8 cellular contexts compared by ENCODE assay signal in the genomic region with DNA sequence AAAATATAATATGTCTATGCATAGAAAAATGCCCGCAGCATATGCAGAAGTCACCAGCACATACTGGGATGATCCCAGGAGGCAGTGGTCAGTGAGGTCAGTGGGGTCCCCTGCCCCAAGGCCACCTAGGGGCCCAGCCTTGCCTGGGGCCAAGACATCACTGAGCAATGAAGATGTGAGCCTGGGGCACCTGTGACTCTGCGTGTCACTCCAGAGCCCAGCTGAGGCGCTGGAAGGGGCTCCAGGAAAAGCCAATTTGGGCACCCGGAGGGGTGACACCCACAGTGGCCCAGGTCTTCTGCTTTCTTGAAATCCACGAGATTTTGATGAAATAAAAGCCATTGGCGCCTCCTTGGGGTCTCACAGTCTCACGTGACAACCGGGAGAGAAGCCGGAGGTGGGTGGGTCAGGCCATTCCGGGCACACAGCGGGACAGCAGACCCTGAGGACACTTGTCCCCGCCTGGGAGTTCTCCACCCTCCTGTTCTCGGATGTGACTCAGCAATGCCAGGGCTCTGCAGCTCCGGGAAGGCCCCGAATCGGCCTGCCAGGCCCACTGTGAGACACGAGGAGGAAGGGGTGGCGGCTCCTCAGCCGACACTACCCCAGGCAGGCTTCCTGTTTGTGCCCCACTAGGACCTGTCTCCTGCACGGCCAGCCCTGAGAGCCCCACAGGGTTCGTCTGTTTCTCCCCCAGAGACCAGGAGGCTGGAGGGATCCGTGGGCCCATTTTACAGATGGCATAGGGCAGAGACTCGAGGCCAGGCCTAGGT. TPM values are rescaled to one million over a fixed set of nuclear protein-coding genes. Genes with fewer than 3 reads are reported as not detected.
DNase-seq lines count a peak whose midpoint lies in the region; ATAC-seq lines count a peak whose summit lies in the region.

No MANE protein-coding gene starts in this region.

- ATAC-seq in HG02610 (IDR thresholded peaks at IDR 0.05; ENCODE audit: unreplicated experiment) (peak; percentile 27), GM19351 (IDR thresholded peaks at IDR 0.05; ENCODE audit: unreplicated experiment) (no peak)

- peak; percentile 67 for DNase-seq in A172 (ENCODE audit: low spot score)
- DNase-seq in T-helper 9 cell: peak; percentile 28
- DNase-seq in COLO668 (lab: John Stamatoyannopoulos, UW; ENCODE audit: unreplicated experiment): no peak
- DNase-seq in ecto neural progenitor cell (ENCODE audit: low spot score): no peak

- H3K27ac Mint-ChIP-seq in dendritic cell treated with granulocyte-macrophage colony-stimulating factor and Interleukin-4, amounts not matched to agents 40 ng/mL and 50 ng/mL, for 4 days: peak overlapping the region; percentile 92

- H3K27me3 ChIP-seq in skeletal muscle tissue (ENCODE audit: control insufficient read depth in 3 of 3, insufficient read depth in 3 of 3, low read length in 3 of 3): peaks cover 12 to 17% (median 13%) of the 10 kb centered on the region in 3 donors

- no peaks in the 10 kb centered on the region for H3K9me3 ChIP-seq in skeletal muscle tissue (ENCODE audit: control insufficient read depth in 3 of 3, low read length in 3 of 3)

- H3K9ac ChIP-seq in skeletal muscle tissue (ENCODE audit: low read depth in 1 of 3, low read length in 3 of 3): peak overlapping the region in 1 of 3 donors; percentile 59

- intact Hi-C loops in dendritic cell treated with granulocyte-macrophage colony-stimulating factor and Interleukin-4, amounts not matched to agents 40 ng/mL and 50 ng/mL, for 4 days (cut with micrococcal nuclease): loop anchor here (2.0 kb wide), 1 partner anchor 117 kb away; no protein-coding TSS in a partner anchor

- peaks cover 19 to 41% (median 32%) of the 10 kb centered on the region in 3 donors for H3K4me1 ChIP-seq in skeletal muscle tissue (ENCODE audit: control insufficient read depth in 3 of 3, insufficient read depth in 3 of 3, low read length in 3 of 3)

- no peaks in the 10 kb centered on the region for H3K36me3 ChIP-seq in skeletal muscle tissue (ENCODE audit: control insufficient read depth in 3 of 3, insufficient read depth in 3 of 3, low read length in 3 of 3)

- H3K9me3 Mint-ChIP-seq in dendritic cell treated with granulocyte-macrophage colony-stimulating factor and Interleukin-4, amounts not matched to agents 40 ng/mL and 50 ng/mL, for 4 days: no peaks in the 10 kb centered on the region

- peak overlapping the region; percentile 32 for H3K4me3 Mint-ChIP-seq in dendritic cell treated with granulocyte-macrophage colony-stimulating factor and Interleukin-4, amounts not matched to agents 40 ng/mL and 50 ng/mL, for 4 days

- H3K4me3 ChIP-seq in skeletal muscle tissue (ENCODE audit: low read length in 3 of 3): no peak overlapping the region

- peaks cover 6% of the 10 kb centered on the region for H3K27me3 Mint-ChIP-seq in dendritic cell treated with granulocyte-macrophage colony-stimulating factor and Interleukin-4, amounts not matched to agents 40 ng/mL and 50 ng/mL, for 4 days

- H3K27ac ChIP-seq in skeletal muscle tissue (ENCODE audit: low read depth, low read length): peak overlapping the region; percentile 76

- H3K36me3 Mint-ChIP-seq in dendritic cell treated with granulocyte-macrophage colony-stimulating factor and Interleukin-4, amounts not matched to agents 40 ng/mL and 50 ng/mL, for 4 days (ENCODE audit: low read depth): no peaks in the 10 kb centered on the region

- H3K4me1 Mint-ChIP-seq in dendritic cell treated with granulocyte-macrophage colony-stimulating factor and Interleukin-4, amounts not matched to agents 40 ng/mL and 50 ng/mL, for 4 days (ENCODE audit: low read depth): peaks cover 41% of the 10 kb centered on the region

RNA-seq across cellular contexts. Expression of gene SLCO4A1, which starts 24.4 kb away (rescaled TPM):
- 26.5 and 34.8 TPM in 2 replicates for total RNA-seq in A172 (2014; rRNA removed; shearing (Covaris generic))
- not detected for total RNA-seq in skeletal muscle tissue

Comparison
In these comparisons a context has a peak if more than half of its experiments do, and no peak if none do; other contexts are left out.
1. DNase-seq: peak in A172 (single experiment) and T-helper 9 cell (single experiment); none in COLO668 (single experiment) and ecto neural progenitor cell (single experiment).
2. RNA of gene SLCO4A1, which starts 24.4 kb away (total RNA-seq): 26.5 to 34.8 TPM in A172; not detected in skeletal muscle tissue (single experiment); every median in the first group is over 10 times any median in the second.